Comparison of ENCODE assay signal across 1 cellular context in genomic region chr14:96949594-96949993, GRCh38.
TF ChIP-seq lines count a peak whose summit lies in the region.

No MANE protein-coding gene starts in this region.

TF ChIP-seq in SK-N-SH treated with all-trans-retinoic acid at 6 μM for 48 hours, 23 proteins besides CTCF, POLR2A, EP300 and RAD21 (continued from another document):
- TF ChIP-seq CSRNP3 (CRISPR knock-in tag; IDR thresholded peaks at IDR 0.05) (no peak), PATZ1 (CRISPR knock-in tag; IDR thresholded peaks at IDR 0.05; ENCODE audit: borderline replicate concordance) (no peak), ISL1 (CRISPR knock-in tag; IDR thresholded peaks at IDR 0.05) (no peak)
